In genomic region chr13:106143930-106144709, GRCh38 we compare ENCODE assay signal across 10 cellular contexts.
A peak's percentile ranks its signal among the peaks of the same experiment; 100 is the strongest.
DNase-seq lines count a peak whose midpoint lies in the region; ATAC-seq and TF ChIP-seq lines count a peak whose summit lies in the region.
"Had no signal": no experiment of that assay in that cellular context is flagged by ENCODE, and none has a peak within 500 bp of the region (broad histone marks: within the 10 kb centered on the region; RNA-seq: fewer than 3 reads in every experiment).

No MANE protein-coding gene starts in this region.

- no peak overlapping the region for H3K14ac ChIP-seq in H9 (ENCODE audit: insufficient read depth, low read length)

- no peak overlapping the region for H2BK20ac ChIP-seq in H9 (ENCODE audit: low read depth, low read length, poor library complexity, severe bottlenecking)

- H3K9me3 Mint-ChIP-seq in H9 (no peaks in the 10 kb centered on the region), nephron progenitor cell (peaks cover 3% of the 10 kb centered on the region)

- no peak overlapping the region for H3K9ac ChIP-seq in H9 (ENCODE audit: extremely low read depth, insufficient read length, low read length)

- H2BK12ac ChIP-seq in H9 (ENCODE audit: insufficient read length, low read depth, low read length), result no peak overlapping the region

- DNase-seq in H9 (no peak), NCI-H2029 (lab: John Stamatoyannopoulos, UW) (peak; percentile 71), choroid plexus epithelial cell (ENCODE audit: low read depth) (peak; percentile 60), nephron progenitor cell (no peak), right lobe of liver (no peak), A673 (ENCODE audit: low spot score) (no peak), SIG-M5 (lab: John Stamatoyannopoulos, UW) (no peak), GM20000 (ENCODE audit: low spot score) (no peak)
- DNase-seq: erythroblast, MM.1S had no signal

- peak overlapping the region in 2 of 3 experiments; percentile 71 to 87; a peak in 3 of 7 replicates for H3K27ac Mint-ChIP-seq in H9
- peak overlapping the region; percentile 48 for H3K27ac Mint-ChIP-seq in nephron progenitor cell

- POLR2A ChIA-PET in A673 (lab: Charles Lee; ENCODE audit: low non-redundant PET), result no interaction called here

- peaks cover 43 to 44% of the 10 kb centered on the region in 2 experiments for H3K4me1 Mint-ChIP-seq in H9
- H3K4me1 Mint-ChIP-seq in nephron progenitor cell, result peaks cover 32% of the 10 kb centered on the region

- H2AFZ ChIP-seq in H9 (ENCODE audit: low read length), result no peak overlapping the region

- no peak overlapping the region for H2BK15ac ChIP-seq in H9 (ENCODE audit: low read depth, low read length)

- BruUV-seq in A673 (replicated peaks; lab: Mats Ljungman, UMichigan), result no TSS peak

- TF ChIP-seq CTCF in H9 (conservative IDR thresholded peaks at IDR 0.05), result no peak
- no peak for TF ChIP-seq CTCF in choroid plexus epithelial cell (conservative IDR thresholded peaks at IDR 0.05; ENCODE audit: low read depth, low read length)
- TF ChIP-seq CTCF in nephron progenitor cell (IDR thresholded peaks at IDR 0.05), result no peak
- TF ChIP-seq CTCF in right lobe of liver (IDR thresholded peaks at IDR 0.05), result no peak
- no peak for TF ChIP-seq CTCF in A673 (conservative IDR thresholded peaks at IDR 0.05; ENCODE audit: low read depth, low read length)
- TF ChIP-seq CTCF in GM20000 (IDR thresholded peaks at IDR 0.05; ENCODE audit: extremely low read depth, missing control alignments), result no peak

- H4K20me1 ChIP-seq in H9 (ENCODE audit: control insufficient read depth, insufficient read depth, insufficient read length), result no peaks in the 10 kb centered on the region

- H3K4me1 ChIP-seq in H9 (ENCODE audit: insufficient read depth, low read length) (peaks cover 6% of the 10 kb centered on the region; the same call in 1 of the 2 replicates), right lobe of liver (no peaks in the 10 kb centered on the region), A673 (ENCODE audit: insufficient read depth, low read length, poor library complexity, severe bottlenecking) (no peaks in the 10 kb centered on the region)

- H2BK5ac ChIP-seq in H9 (ENCODE audit: insufficient read length, low read length), result no peak overlapping the region

- H2BK120ac ChIP-seq in H9 (ENCODE audit: low read depth, low read length, poor library complexity, severe bottlenecking), result no peak overlapping the region

- no peaks in the 10 kb centered on the region for H3K27me3 ChIP-seq in H9 (ENCODE audit: insufficient read depth, low read length)
- no peaks in the 10 kb centered on the region for H3K27me3 ChIP-seq in right lobe of liver
- H3K27me3 ChIP-seq in A673 (replicated peaks; ENCODE audit: insufficient read depth, low read depth, low read length, poor library complexity), result no peaks in the 10 kb centered on the region

- H3K36me3 Mint-ChIP-seq in H9 (ENCODE audit: insufficient read depth in 1 of 3, low read depth in 3 of 3) (peaks cover 5 to 7% (median 6%) of the 10 kb centered on the region in 3 experiments; a peak in 4 of 7 replicates), nephron progenitor cell (ENCODE audit: low read depth) (no peaks in the 10 kb centered on the region)

- H3K27ac ChIP-seq in H9 (ENCODE audit: insufficient read length, low read depth, low read length) (peak overlapping the region; percentile 76), right lobe of liver (no peak overlapping the region), A673 (ENCODE audit: low read depth, low read length, poor library complexity, severe bottlenecking) (no peak overlapping the region)

- no peaks in the 10 kb centered on the region for H3K23me2 ChIP-seq in H9 (ENCODE audit: insufficient read length, low read depth, low read length, poor library complexity, severe bottlenecking)

- TF ChIP-seq POLR2A in right lobe of liver (IDR thresholded peaks at IDR 0.05), result no peak

- no peaks in the 10 kb centered on the region for H3K79me2 ChIP-seq in H9 (ENCODE audit: insufficient read depth, low read length)

- H2AK5ac ChIP-seq in H9 (ENCODE audit: insufficient read length, low read length), result no peak overlapping the region

- CTCF ChIA-PET in A673 (lab: Charles Lee), result no interaction called here

- WGBS in H9 (ENCODE audit: extremely low coverage, insufficient read length, low lambda C conversion rate), result no CpG with 5 or more reads among the region's 2 CpGs
- WGBS in right lobe of liver (ENCODE audit: insufficient coverage, low coverage, low lambda C conversion rate, missing lambda C conversion rate), result 24% methylated on average over 2 of the region's 2 CpGs

- H3K27me3 Mint-ChIP-seq in H9 (ENCODE audit: low read depth) (no peaks in the 10 kb centered on the region; the same call in 1 of the 2 replicates), nephron progenitor cell (ENCODE audit: low read depth, poor library complexity) (no peaks in the 10 kb centered on the region)

- intact Hi-C loops in right lobe of liver (cut with DNase I) (no loop called here), A673 (cut with micrococcal nuclease; ENCODE audit: unreplicated experiment) (no loop called here)

- H3K4me2 ChIP-seq in H9 (ENCODE audit: insufficient read depth, insufficient read length, low read length), result no peak overlapping the region

- H3K56ac ChIP-seq in H9 (ENCODE audit: insufficient read length, low read depth, low read length), result no peak overlapping the region

- ATAC-seq in right lobe of liver, result no peak

- no peaks in the 10 kb centered on the region for H3K9me3 ChIP-seq in H9 (ENCODE audit: control insufficient read depth, low read depth, low read length)
- no peaks in the 10 kb centered on the region for H3K9me3 ChIP-seq in right lobe of liver
- no peaks in the 10 kb centered on the region for H3K9me3 ChIP-seq in A673 (ENCODE audit: low read depth, low read length, poor library complexity, severe bottlenecking)

- no peak overlapping the region for H4K8ac ChIP-seq in H9 (replicated peaks; ENCODE audit: insufficient read length, low read depth, low read length)

- no peaks in the 10 kb centered on the region for H3K36me3 ChIP-seq in right lobe of liver
- no peaks in the 10 kb centered on the region for H3K36me3 ChIP-seq in A673 (ENCODE audit: insufficient read depth, low read length, poor library complexity, severe bottlenecking)

- no peak overlapping the region for H3K4me3 ChIP-seq in choroid plexus epithelial cell (ENCODE audit: low read depth, low read length)
- no peak overlapping the region for H3K4me3 ChIP-seq in right lobe of liver
- no peak overlapping the region for H3K4me3 ChIP-seq in A673 (ENCODE audit: low read depth, low read length, poor library complexity, severe bottlenecking)

- H3K4ac ChIP-seq in H9 (ENCODE audit: low read depth, low read length), result no peak overlapping the region

- H4K91ac ChIP-seq in H9 (ENCODE audit: insufficient read length, low read depth, low read length), result no peak overlapping the region

- H3K79me1 ChIP-seq in H9 (ENCODE audit: insufficient read depth, low read depth, low read length, poor library complexity, severe bottlenecking), result no peaks in the 10 kb centered on the region

- H3T11ph ChIP-seq in H9 (ENCODE audit: low read length), result no peak overlapping the region

- H3K18ac ChIP-seq in H9 (ENCODE audit: insufficient read length, low read depth, low read length), result no peak overlapping the region

- H3K23ac ChIP-seq in H9 (ENCODE audit: insufficient read length, low read depth, low read length), result no peak overlapping the region

- no peak overlapping the region for H4K5ac ChIP-seq in H9 (ENCODE audit: insufficient read length, low read depth, low read length)

- no peak overlapping the region for H3K4me3 Mint-ChIP-seq in H9
- no peak overlapping the region for H3K4me3 Mint-ChIP-seq in nephron progenitor cell

Comparison
In these comparisons a context has a peak if more than half of its experiments do, and no peak if none do; other contexts are left out.
1. DNase-seq: peak in NCI-H2029 (single experiment) and choroid plexus epithelial cell (single experiment); none in H9 (single experiment), nephron progenitor cell (single experiment), right lobe of liver (0 of 3), A673 (single experiment), SIG-M5 (single experiment) and GM20000 (single experiment).